9 cellular contexts compared by ENCODE assay signal in genomic region chr9:90815183-90815943, GRCh38. TPM values are rescaled to one million over a fixed set of nuclear protein-coding genes. Genes with fewer than 3 reads are reported as not detected.
A peak's percentile ranks its signal among the peaks of the same experiment; 100 is the strongest.
DNase-seq lines count a peak whose midpoint lies in the region; ATAC-seq and TF ChIP-seq lines count a peak whose summit lies in the region.
"Had no signal": no experiment of that assay in that cellular context is flagged by ENCODE, and none has a peak within 500 bp of the region (broad histone marks: within the 10 kb centered on the region; RNA-seq: fewer than 3 reads in every experiment).

No MANE protein-coding gene starts in this region.

- H3K4me1 ChIP-seq in BLaER1, result peaks cover 55% of the 10 kb centered on the region
- no peaks in the 10 kb centered on the region for H3K4me1 ChIP-seq in right atrium auricular region
- H3K4me1 ChIP-seq: SJSA1 had no signal

- H3K4me3 ChIP-seq in BLaER1 (peak overlapping the region; percentile 52), right atrium auricular region (no peak overlapping the region)
- H3K4me3 ChIP-seq: SJSA1 had no signal

- H3K9me3 ChIP-seq in BLaER1, result peaks cover 31% of the 10 kb centered on the region
- H3K9me3 ChIP-seq in right atrium auricular region, result peaks cover 0 to 6% of the 10 kb centered on the region in 2 donors
- H3K9me3 ChIP-seq: SJSA1 had no signal

- H3K9ac ChIP-seq in BLaER1, result peak overlapping the region; percentile 73

- H3K36me3 ChIP-seq in BLaER1, result peaks cover 60% of the 10 kb centered on the region
- no peaks in the 10 kb centered on the region for H3K36me3 ChIP-seq in right atrium auricular region
- H3K36me3 ChIP-seq: SJSA1 had no signal

- no peak for TF ChIP-seq CTCF in right atrium auricular region (IDR thresholded peaks at IDR 0.05)

- peaks cover 23% of the 10 kb centered on the region; the same call in 1 of the 2 replicates for H4K20me1 ChIP-seq in BLaER1

- DNase-seq in NCI-H2029 treated with DMSO at 0.1 percent for 48 hours (lab: John Stamatoyannopoulos, UW), result peak; percentile 43
- peak; percentile 58 for DNase-seq in right atrium auricular region (ENCODE audit: low spot score)
- no peak for DNase-seq in activated CD8-positive, alpha-beta memory T cell treated with anti-CD3 and anti-CD28 coated beads for 24 hours

- H3K27ac ChIP-seq in BLaER1 (peak overlapping the region; percentile 85), right atrium auricular region (no peak overlapping the region)
- H3K27ac ChIP-seq: SJSA1 had no signal

- no peaks in the 10 kb centered on the region for H3K27me3 ChIP-seq in BLaER1
- H3K27me3 ChIP-seq in right atrium auricular region, result no peaks in the 10 kb centered on the region
- H3K27me3 ChIP-seq: SJSA1 had no signal

- H3K4me2 ChIP-seq in BLaER1, result peak overlapping the region; percentile 79

- ATAC-seq in GM19395 (IDR thresholded peaks at IDR 0.05; ENCODE audit: unreplicated experiment) (peak; percentile 55), GM18517 (IDR thresholded peaks at IDR 0.05; ENCODE audit: unreplicated experiment) (no peak), GM19328 (IDR thresholded peaks at IDR 0.05; ENCODE audit: unreplicated experiment) (no peak), GM21526 (IDR thresholded peaks at IDR 0.05; ENCODE audit: low FRiP score, unreplicated experiment) (no peak)

RNA-seq across cellular contexts. Expression of gene SYK, which starts 13.7 kb away (rescaled TPM):
- total RNA-seq in right atrium auricular region, result 1 to 10 TPM; 3.4 to 6.3 TPM
- total RNA-seq: SJSA1 had no signal
